Comparison of ENCODE assay signal across 3 cellular contexts in the genomic region with DNA sequence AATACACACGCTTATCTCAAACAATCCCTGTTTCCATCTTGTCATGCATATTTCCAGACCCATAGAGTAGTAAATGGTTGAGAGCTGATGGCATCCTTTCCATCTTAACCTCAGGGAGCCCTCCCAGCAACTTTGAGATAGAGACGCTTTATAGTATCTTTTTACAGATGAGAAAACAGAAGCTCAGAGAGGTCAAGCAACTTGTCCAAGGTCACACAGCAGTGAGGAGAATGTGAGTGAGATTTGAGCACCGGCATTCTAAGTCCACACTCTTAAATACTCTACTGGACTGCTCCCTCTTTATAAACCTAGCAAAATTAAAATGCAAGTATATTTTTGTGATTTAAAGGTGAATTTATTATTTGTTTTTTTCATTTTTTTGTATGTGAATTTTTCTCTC.
TF ChIP-seq lines count a peak whose summit lies in the region.

No MANE protein-coding gene starts in this region.

TF ChIP-seq in HepG2, 621 proteins besides CTCF, POLR2A, EP300 and RAD21:
- no peak for TF ChIP-seq GATAD2A (CRISPR knock-in tag; IDR thresholded peaks at IDR 0.05)
- TF ChIP-seq ZNF768 (CRISPR knock-in tag; IDR thresholded peaks at IDR 0.05) = peak; percentile 68; the same call in 1 of the 2 replicates

TF ChIP-seq in WTC11, 78 proteins besides CTCF, POLR2A, EP300 and RAD21:
- no peak for TF ChIP-seq FOXP1 (CRISPR knock-in tag; IDR thresholded peaks at IDR 0.05; ENCODE audit: borderline replicate concordance)
- TF ChIP-seq, protein P1, sequence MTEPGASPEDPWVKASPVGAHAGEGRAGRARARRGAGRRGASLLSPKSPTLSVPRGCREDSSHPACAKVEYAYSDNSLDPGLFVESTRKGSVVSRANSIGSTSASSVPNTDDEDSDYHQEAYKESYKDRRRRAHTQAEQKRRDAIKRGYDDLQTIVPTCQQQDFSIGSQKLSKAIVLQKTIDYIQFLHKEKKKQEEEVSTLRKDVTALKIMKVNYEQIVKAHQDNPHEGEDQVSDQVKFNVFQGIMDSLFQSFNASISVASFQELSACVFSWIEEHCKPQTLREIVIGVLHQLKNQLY (CRISPR knock-in tag; IDR thresholded peaks at IDR 0.05) = no peak
- TF ChIP-seq ATF6 (CRISPR knock-in tag; IDR thresholded peaks at IDR 0.05) = no peak
- no peak for TF ChIP-seq ERG (CRISPR knock-in tag; IDR thresholded peaks at IDR 0.05)
- 0 out of 2 replicates have a peak, but pooled peaks have one; percentile 13 for TF ChIP-seq GTF2I (CRISPR knock-in tag; conservative IDR thresholded peaks at IDR 0.05)

TF ChIP-seq in H1, 55 proteins besides CTCF, POLR2A, EP300 and RAD21:
- TF ChIP-seq HDAC2 (IDR thresholded peaks at IDR 0.05; ENCODE audit: borderline replicate concordance in 1 of 2, low read depth in 2 of 2, low read length in 2 of 2) (peak in 1 of 2 experiments; percentile 90; a peak in 1 of 4 replicates), KDM1A (IDR thresholded peaks at IDR 0.05; ENCODE audit: borderline replicate concordance, low read length) (peak; percentile 90), FOSL1 (IDR thresholded peaks at IDR 0.05; ENCODE audit: insufficient read depth, low read depth, low read length) (no peak)
